Comparison of ENCODE assay signal across 1 cellular context in the genomic region with DNA sequence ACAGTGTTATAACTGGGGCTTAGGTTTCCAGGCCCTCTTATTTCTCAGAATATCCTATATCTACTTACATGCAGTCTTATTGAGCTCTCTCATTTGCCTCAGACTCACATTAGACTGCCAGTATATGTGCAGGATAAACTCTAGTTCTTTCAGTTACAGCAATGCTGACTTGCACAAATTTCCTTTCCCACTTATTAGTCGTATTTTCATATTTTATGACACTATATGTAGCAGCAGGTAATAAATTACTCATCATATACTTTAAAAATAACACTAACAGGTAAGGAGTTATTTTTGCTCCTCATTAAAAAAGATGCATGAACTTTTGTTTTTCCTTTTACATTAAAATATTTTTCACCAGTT.
TF ChIP-seq lines count a peak whose summit lies in the region.

No MANE protein-coding gene starts in this region.

TF ChIP-seq in GM23338, 12 proteins besides CTCF, POLR2A, EP300 and RAD21 (continued from another document):
- no peak for TF ChIP-seq ZNF462 (CRISPR knock-in tag; IDR thresholded peaks at IDR 0.05)
